8 cellular contexts compared by ENCODE assay signal in the genomic region with DNA sequence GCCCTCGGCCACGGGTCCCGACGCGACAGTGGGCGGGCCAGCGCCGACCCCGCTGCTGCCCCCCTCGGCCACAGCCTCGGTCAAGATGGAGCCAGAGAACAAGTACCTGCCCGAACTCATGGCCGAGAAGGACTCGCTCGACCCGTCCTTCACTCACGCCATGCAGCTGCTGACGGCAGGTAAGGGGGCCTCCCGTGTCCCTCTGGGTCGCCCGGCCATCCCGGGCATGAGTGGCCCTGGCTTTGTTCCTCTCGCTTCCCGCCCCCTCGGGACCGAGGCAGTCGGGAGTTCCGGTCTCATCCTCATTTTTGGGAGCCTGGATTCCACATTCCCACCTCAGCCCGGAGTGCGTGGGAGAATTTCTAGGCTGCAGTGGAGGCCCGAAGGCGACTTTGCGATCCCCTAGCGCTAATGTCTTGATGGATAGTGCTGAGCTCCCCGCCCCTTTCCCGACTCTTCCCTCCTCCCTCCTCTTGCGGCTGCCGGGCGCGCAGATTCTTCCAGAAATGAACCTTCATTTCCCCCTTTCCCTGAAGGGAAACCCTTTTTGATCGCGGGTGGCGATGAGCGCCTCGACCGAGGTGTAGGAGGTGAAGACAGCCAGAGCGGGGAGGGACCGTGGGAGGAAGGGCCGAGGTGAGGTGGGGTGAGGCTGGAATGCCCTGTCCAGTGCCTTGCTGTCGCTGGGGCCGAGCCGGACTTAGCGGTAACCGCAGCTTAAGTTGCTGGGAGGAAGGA. TPM values are rescaled to one million over a fixed set of nuclear protein-coding genes. Genes with fewer than 3 reads are reported as not detected.
DNase-seq lines count a peak whose midpoint lies in the region; ATAC-seq and TF ChIP-seq lines count a peak whose summit lies in the region.

No MANE protein-coding gene starts in this region.

- H3K9ac ChIP-seq in iPS-18a (ENCODE audit: low read length), result peak overlapping the region; percentile 93

- TF ChIP-seq POLR2A in body of pancreas (IDR thresholded peaks at IDR 0.05) (no peak), gastrocnemius medialis (IDR thresholded peaks at IDR 0.05) (no peak)

- H3K27ac Mint-ChIP-seq in CD8-positive, alpha-beta T cell, result peak overlapping the region; percentile 95

- H3K4me1 Mint-ChIP-seq in CD8-positive, alpha-beta T cell (ENCODE audit: low read depth), result peaks cover 34% of the 10 kb centered on the region

- in situ Hi-C loops in gastrocnemius medialis (cut with MboI; ENCODE audit: low sequenced_read_pairs in 4 of 4), result no loop called here

- TF ChIP-seq CTCF in CD8-positive, alpha-beta T cell (IDR thresholded peaks at IDR 0.05), result no peak
- TF ChIP-seq CTCF in body of pancreas (IDR thresholded peaks at IDR 0.05), result no peak
- peak in 1 of 5 experiments; percentile 6 for TF ChIP-seq CTCF in gastrocnemius medialis (IDR thresholded peaks at IDR 0.05 in 4 of 5, conservative IDR thresholded peaks at IDR 0.05 in 1 of 5)

- peak overlapping the region; percentile 96 for H3K4me3 Mint-ChIP-seq in CD8-positive, alpha-beta T cell

- no peaks in the 10 kb centered on the region for H3K27me3 ChIP-seq in CD8-positive, alpha-beta T cell (ENCODE audit: insufficient read depth, low read length)
- H3K27me3 ChIP-seq in body of pancreas, result no peaks in the 10 kb centered on the region
- H3K27me3 ChIP-seq in iPS-18a (ENCODE audit: control insufficient read depth, insufficient read depth, low read length), result no peaks in the 10 kb centered on the region
- H3K27me3 ChIP-seq in gastrocnemius medialis, result no peaks in the 10 kb centered on the region

- H3K9me3 Mint-ChIP-seq in CD8-positive, alpha-beta T cell, result no peaks in the 10 kb centered on the region

- peak overlapping the region; percentile 98 for H3K4me3 ChIP-seq in CD8-positive, alpha-beta T cell (ENCODE audit: low read depth, low read length)
- H3K4me3 ChIP-seq in body of pancreas, result peak overlapping the region; percentile 62 to 75
- H3K4me3 ChIP-seq in iPS-18a (ENCODE audit: low read length), result peak overlapping the region; percentile 93
- peak overlapping the region; percentile 84 to 96 (median 90) for H3K4me3 ChIP-seq in gastrocnemius medialis

- intact Hi-C loops in CD8-positive, alpha-beta T cell (cut with DNase I, micrococcal nuclease), result loop anchor here in 1 of 2 experiments (2.0 to 10.0 kb wide), 3 partner anchors 20 to 380 kb away; partner anchors contain the start of genes BSDC1 and HDAC1
- intact Hi-C loops in body of pancreas (cut with DNase I), result no loop called here
- intact Hi-C loops in gastrocnemius medialis (cut with DNase I; ENCODE audit: low total_unique reads), result loop anchor here (2.0 kb wide), 1 partner anchor 94 kb away; the partner anchor contains the start of gene KPNA6

- POLR2A ChIA-PET in CD8-positive, alpha-beta T cell (lab: Charles Lee), result interaction anchor here (0.9 to 5.0 kb wide), 4 partner anchors 12 to 80 kb away, joined by 3 to 26 read pairs (median 4); partner anchors contain the start of gene TMEM39B

- no peaks in the 10 kb centered on the region for H3K27me3 Mint-ChIP-seq in CD8-positive, alpha-beta T cell (ENCODE audit: low read depth)

- peaks cover 20% of the 10 kb centered on the region for H3K36me3 Mint-ChIP-seq in CD8-positive, alpha-beta T cell

- H3K36me3 ChIP-seq in CD8-positive, alpha-beta T cell (ENCODE audit: insufficient read depth, low read length), result no peaks in the 10 kb centered on the region
- H3K36me3 ChIP-seq in body of pancreas (replicated peaks in 1 of 2; ENCODE audit: insufficient read depth in 1 of 2, low read depth in 2 of 2) (no peaks in the 10 kb centered on the region), iPS-18a (ENCODE audit: control insufficient read depth, low read depth, low read length) (peaks cover 13% of the 10 kb centered on the region), gastrocnemius medialis (no peaks in the 10 kb centered on the region)

- no peaks in the 10 kb centered on the region for H3K9me3 ChIP-seq in CD8-positive, alpha-beta T cell (ENCODE audit: low read length)
- H3K9me3 ChIP-seq in body of pancreas (no peaks in the 10 kb centered on the region), iPS-18a (ENCODE audit: control insufficient read depth, low read depth, low read length) (no peaks in the 10 kb centered on the region), gastrocnemius medialis (no peaks in the 10 kb centered on the region)

- peak overlapping the region; percentile 93 for H3K27ac ChIP-seq in CD8-positive, alpha-beta T cell (ENCODE audit: low read depth, low read length)
- H3K27ac ChIP-seq in body of pancreas, result peak overlapping the region; percentile 93 to 98 (median 96)
- H3K27ac ChIP-seq in iPS-18a (ENCODE audit: low read length), result peak overlapping the region; percentile 35
- peak overlapping the region; percentile 96 to 99 (median 98) for H3K27ac ChIP-seq in gastrocnemius medialis

- 0 to 1% methylated on average over 29 to 48 of the region's 54 CpGs for WGBS in body of pancreas, 2 donors

- CTCF ChIA-PET in CD8-positive, alpha-beta T cell (lab: Charles Lee), result interaction anchor here (0.9 to 1.2 kb wide), 3 partner anchors 9 to 51 kb away, joined by 3 to 4 read pairs (median 3); no protein-coding TSS in a partner anchor

- DNase-seq in CD8-positive, alpha-beta T cell, result peak in 6 of 7 experiments; percentile 2 to 51 (median 20)
- DNase-seq in T-helper 1 cell (peak in 4 of 5 donors; percentile 10 to 31 (median 18)), body of pancreas (peak; percentile 42 to 57 (median 46)), gastrocnemius medialis (peak; percentile 27 to 30)

- no peak for ATAC-seq in CD8-positive, alpha-beta T cell
- peak; percentile 21 for ATAC-seq in GM19395 (IDR thresholded peaks at IDR 0.05; ENCODE audit: unreplicated experiment)
- peak; percentile 20 for ATAC-seq in HG03565 (IDR thresholded peaks at IDR 0.05; ENCODE audit: unreplicated experiment)
- ATAC-seq in body of pancreas, result peak; percentile 10
- peak; percentile 27 to 29 for ATAC-seq in gastrocnemius medialis
- ATAC-seq in HG03039 (IDR thresholded peaks at IDR 0.05; ENCODE audit: unreplicated experiment), result no peak

- H3K4me1 ChIP-seq in CD8-positive, alpha-beta T cell (ENCODE audit: insufficient read depth, low read length), result peaks cover 34% of the 10 kb centered on the region
- peaks cover 33% of the 10 kb centered on the region for H3K4me1 ChIP-seq in body of pancreas
- H3K4me1 ChIP-seq in iPS-18a (ENCODE audit: control insufficient read depth, low read depth, low read length), result peaks cover 13% of the 10 kb centered on the region
- peaks cover 27 to 38% of the 10 kb centered on the region in 2 donors for H3K4me1 ChIP-seq in gastrocnemius medialis

RNA-seq across cellular contexts. Expression of gene KHDRBS1, which starts 0.7 kb away (rescaled TPM):
- 100 to 1,000 TPM; 102 TPM for total RNA-seq in CD8-positive, alpha-beta T cell
- total RNA-seq in body of pancreas (10 to 100 TPM; 36.6 to 37.1 TPM), gastrocnemius medialis (10 to 100 TPM; 19.9 to 50.3 (median 34.6) TPM)

RNA-seq across cellular contexts. Expression of gene TMEM39B, which starts 58.4 kb away (rescaled TPM):
- 1 to 10 TPM; 6.6 to 7.6 TPM for total RNA-seq in CD8-positive, alpha-beta T cell
- total RNA-seq in body of pancreas (10 to 100 TPM in 1 of 2 donors, 1 to 10 TPM in 1; 4.4 to 10.2 TPM), gastrocnemius medialis (10 to 100 TPM in 2 of 4 donors, 1 to 10 TPM in 2; 2.5 to 11.1 (median 6.7) TPM)

Comparison
In these comparisons a context has a peak if more than half of its experiments do, and no peak if none do; other contexts are left out.
1. ATAC-seq: peak in GM19395 (single experiment), HG03565 (single experiment), body of pancreas (single experiment) and gastrocnemius medialis (2 of 2); none in CD8-positive, alpha-beta T cell (single experiment) and HG03039 (single experiment).
2. H3K27ac ChIP-seq: peak in every context shown above with its lines; median percentile 98 in gastrocnemius medialis; 96 in body of pancreas; 93 in CD8-positive, alpha-beta T cell; 35 in iPS-18a.
3. Peak in every context shown above with its lines, with median percentiles within 50 percentile points of each other: DNase-seq and H3K4me3 ChIP-seq.